25 cellular contexts compared by ENCODE assay signal in genomic region chr22:48356731-48357130, GRCh38.
"Had no signal": no experiment of that assay in that cellular context is flagged by ENCODE, and none has a peak within 500 bp of the region (broad histone marks: within the 10 kb centered on the region; RNA-seq: fewer than 3 reads in every experiment).

No MANE protein-coding gene starts in this region.

- H3K4me3 ChIP-seq: coronary artery, esophagus squamous epithelium, mucosa of descending colon, ovary, psoas muscle, skin epidermis, spleen, thoracic aorta, tibial nerve, upper lobe of left lung had no signal

- H3K36me3 Mint-ChIP-seq: mesothelial cell of epicardium; naive B cell; natural killer cell treated with Interleukin-12 subunit alpha and Interleukin-12 subunit beta and Interleukin-15 and Interleukin-18, amount 100 ng/mL, for 72 hours; stimulated activated memory B cell treated with anti-CD40 and anti-IgM and Interleukin-4, amounts not matched to agents 10 μg/mL and 1 μg/mL and 100 μg/mL, for 72 hours had no signal

- H3K4me1 ChIP-seq: esophagus squamous epithelium, psoas muscle, spleen, tibial nerve, upper lobe of left lung had no signal

- H3K27ac Mint-ChIP-seq: effector memory CD8-positive, alpha-beta T cell; mesothelial cell of epicardium; natural killer cell treated with Interleukin-12 subunit alpha and Interleukin-12 subunit beta and Interleukin-15 and Interleukin-18, amount 100 ng/mL, for 72 hours; stimulated activated memory B cell treated with anti-CD40 and anti-IgM and Interleukin-4, amounts not matched to agents 10 μg/mL and 1 μg/mL and 100 μg/mL, for 72 hours had no signal

- H3K4me3 Mint-ChIP-seq: effector memory CD8-positive, alpha-beta T cell; mesothelial cell of epicardium; naive B cell; natural killer cell treated with Interleukin-12 subunit alpha and Interleukin-12 subunit beta and Interleukin-15 and Interleukin-18, amount 100 ng/mL, for 72 hours; neural crest cell; stimulated activated memory B cell treated with anti-CD40 and anti-IgM and Interleukin-4, amounts not matched to agents 10 μg/mL and 1 μg/mL and 100 μg/mL, for 72 hours had no signal

- H3K9me3 Mint-ChIP-seq: effector memory CD8-positive, alpha-beta T cell; mesothelial cell of epicardium; naive B cell; natural killer cell treated with Interleukin-12 subunit alpha and Interleukin-12 subunit beta and Interleukin-15 and Interleukin-18, amount 100 ng/mL, for 72 hours; neural crest cell; stimulated activated memory B cell treated with anti-CD40 and anti-IgM and Interleukin-4, amounts not matched to agents 10 μg/mL and 1 μg/mL and 100 μg/mL, for 72 hours had no signal

- H3K9me3 ChIP-seq: esophagus squamous epithelium, mucosa of descending colon, ovary, psoas muscle, spleen, thoracic aorta, tibial nerve, upper lobe of left lung had no signal

- DNase-seq: dermis blood vessel endothelial cell; effector memory CD8-positive, alpha-beta T cell; erythroblast; esophagus squamous epithelium; foreskin melanocyte; mesenchymal stem cell; mucosa of descending colon; naive B cell; nucleus accumbens; ovary; right cardiac atrium; stimulated activated CD4-positive, alpha-beta T cell treated with anti-CD3 and anti-CD28 coated beads, Interleukin-4, amount 100 ng/mL, for 4 hours; stimulated activated naive CD8-positive, alpha-beta T cell treated with anti-CD3 and anti-CD28 coated beads, Interleukin-15, Interleukin-2, amounts not matched to agents 100 U/mL and 50 U/mL, for 24 hours; substantia nigra; upper lobe of left lung had no signal

- H3K27ac ChIP-seq: coronary artery, esophagus squamous epithelium, ovary, psoas muscle, skin epidermis, spleen, thoracic aorta, tibial nerve, upper lobe of left lung had no signal

- H3K4me1 Mint-ChIP-seq: mesothelial cell of epicardium; naive B cell; stimulated activated memory B cell treated with anti-CD40 and anti-IgM and Interleukin-4, amounts not matched to agents 10 μg/mL and 1 μg/mL and 100 μg/mL, for 72 hours had no signal

- H3K27me3 ChIP-seq: ovary, tibial nerve, upper lobe of left lung had no signal

- H3K36me3 ChIP-seq: esophagus squamous epithelium, ovary, spleen, thoracic aorta, tibial nerve, upper lobe of left lung had no signal
